ENCODE assay signal across 28 cellular contexts in genomic region chr16:4576008-4576407, GRCh38. TPM values are rescaled to one million over a fixed set of nuclear protein-coding genes. Genes with fewer than 3 reads are reported as not detected.
"Had no signal": no experiment of that assay in that cellular context is flagged by ENCODE, and none has a peak within 500 bp of the region (broad histone marks: within the 10 kb centered on the region; RNA-seq: fewer than 3 reads in every experiment).

No MANE protein-coding gene starts in this region.

- H3K9me3 ChIP-seq: esophagus muscularis mucosa, gastroesophageal sphincter, heart left ventricle, left lung, lower lobe of right lung had no signal

- H3K79me2 ChIP-seq: hepatocyte had no signal

- H3K27ac ChIP-seq: coronary artery, dorsolateral prefrontal cortex, esophagus muscularis mucosa, foreskin keratinocyte, gastroesophageal sphincter, heart left ventricle, hepatocyte, left lung, lower lobe of right lung had no signal

- ATAC-seq: foreskin keratinocyte; gastroesophageal sphincter; left cardiac atrium; left lung; left ventricle myocardium superior; naive thymus-derived CD4-positive, alpha-beta T cell had no signal

- H3K4me1 ChIP-seq: esophagus muscularis mucosa, gastroesophageal sphincter, heart left ventricle, lower lobe of right lung had no signal

- H2AFZ ChIP-seq: hepatocyte had no signal

- FAIRE-seq: colon, endothelial cell of umbilical vein, frontal cortex, islet of Langerhans, keratinocyte had no signal

- H3K4me3 ChIP-seq: coronary artery, dorsolateral prefrontal cortex, esophagus muscularis mucosa, gastroesophageal sphincter, heart left ventricle, hepatocyte, left lung, lower lobe of right lung had no signal

- DNase-seq: dermis blood vessel endothelial cell; dorsolateral prefrontal cortex; effector CD4-positive, alpha-beta T cell; effector memory CD4-positive, alpha-beta T cell; foreskin keratinocyte; heart left ventricle; hypothalamus; left cardiac atrium; left lung; left ventricle myocardium superior; lower lobe of right lung; mesenchymal stem cell; midbrain; naive thymus-derived CD4-positive, alpha-beta T cell had no signal

- H3K4me2 ChIP-seq: hepatocyte had no signal

- H3K27me3 ChIP-seq: dorsolateral prefrontal cortex, esophagus muscularis mucosa, foreskin keratinocyte, gastroesophageal sphincter, heart left ventricle, hepatocyte, left lung had no signal

- H3K36me3 ChIP-seq: esophagus muscularis mucosa, gastroesophageal sphincter, heart left ventricle, left lung, lower lobe of right lung had no signal

RNA-seq across cellular contexts. Expression of gene C16orf96, which starts 19.9 kb away (rescaled TPM):
- total RNA-seq: dermis blood vessel endothelial cell, endothelial cell of umbilical vein, epithelial cell of proximal tubule, esophagus muscularis mucosa, fibroblast of villous mesenchyme, foreskin keratinocyte, kidney epithelial cell, lung microvascular endothelial cell had no signal
- polyA plus RNA-seq: endothelial cell of umbilical vein; fibroblast of lung; foreskin keratinocyte; hepatocyte; keratinocyte; naive thymus-derived CD4-positive, alpha-beta T cell had no signal
